In the genomic region with DNA sequence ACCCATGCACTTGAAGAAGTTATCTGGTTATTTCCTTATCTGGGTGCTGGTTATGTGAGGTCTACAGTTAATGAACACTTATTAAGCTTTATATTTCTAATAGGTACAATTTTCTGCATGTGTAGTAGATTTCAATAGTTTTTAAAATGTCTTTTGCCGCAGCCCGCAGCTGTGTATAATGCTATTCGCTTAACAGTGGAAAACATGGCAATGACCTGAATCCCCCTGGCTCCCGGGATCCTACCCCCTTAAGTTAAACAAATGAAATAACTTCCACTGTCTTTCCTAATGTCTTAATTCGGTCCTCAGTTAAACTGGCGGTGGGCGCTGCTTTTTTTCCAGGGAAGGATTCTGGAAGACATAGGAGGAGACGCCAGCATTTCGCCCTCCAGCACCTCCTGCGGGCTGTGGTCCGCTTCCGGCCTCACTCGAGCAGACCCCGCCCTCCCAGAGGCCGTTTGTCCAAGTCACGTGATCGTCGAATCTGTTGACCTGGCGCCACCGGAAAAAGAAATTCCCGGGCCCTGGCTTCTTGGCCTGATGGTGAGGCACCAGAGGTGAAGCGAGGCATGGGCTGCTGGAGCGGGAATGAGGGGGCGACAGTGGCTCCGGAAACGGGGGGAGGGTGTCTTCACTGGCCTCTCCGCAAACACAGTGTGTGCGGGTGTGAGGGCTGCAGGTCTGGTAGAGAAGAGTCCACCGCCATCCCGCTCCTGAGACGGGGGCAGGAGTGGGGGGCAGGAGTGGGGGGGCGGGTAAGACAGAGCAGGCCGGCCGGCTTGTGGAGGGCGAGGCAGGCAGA, we compare ENCODE assay signal across 1 cellular context.
TF ChIP-seq lines count a peak whose summit lies in the region.

No MANE protein-coding gene starts in this region.

TF ChIP-seq in A549, 52 proteins besides CTCF, POLR2A, EP300 and RAD21 (continued from another document):
- TF ChIP-seq PBX3 (IDR thresholded peaks at IDR 0.05): 0 out of 2 replicates have a peak, but pooled peaks have one; percentile 29
- no peak for TF ChIP-seq RNF2 (IDR thresholded peaks at IDR 0.05; ENCODE audit: borderline replicate concordance, low read depth)
- no peak for TF ChIP-seq EHMT2 (IDR thresholded peaks at IDR 0.05; ENCODE audit: low read depth)
- TF ChIP-seq, protein P1, sequence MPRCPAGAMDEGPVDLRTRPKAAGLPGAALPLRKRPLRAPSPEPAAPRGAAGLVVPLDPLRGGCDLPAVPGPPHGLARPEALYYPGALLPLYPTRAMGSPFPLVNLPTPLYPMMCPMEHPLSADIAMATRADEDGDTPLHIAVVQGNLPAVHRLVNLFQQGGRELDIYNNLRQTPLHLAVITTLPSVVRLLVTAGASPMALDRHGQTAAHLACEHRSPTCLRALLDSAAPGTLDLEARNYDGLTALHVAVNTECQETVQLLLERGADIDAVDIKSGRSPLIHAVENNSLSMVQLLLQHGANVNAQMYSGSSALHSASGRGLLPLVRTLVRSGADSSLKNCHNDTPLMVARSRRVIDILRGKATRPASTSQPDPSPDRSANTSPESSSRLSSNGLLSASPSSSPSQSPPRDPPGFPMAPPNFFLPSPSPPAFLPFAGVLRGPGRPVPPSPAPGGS (IDR thresholded peaks at IDR 0.05): peak; percentile 88; the same call in 2 of the 3 replicates
- no peak for TF ChIP-seq CEBPB (IDR thresholded peaks at IDR 0.05)
- TF ChIP-seq MYC (IDR thresholded peaks at IDR 0.05; ENCODE audit: borderline replicate concordance, low read length): 0 out of 2 replicates have a peak, but pooled peaks have one; percentile 18
- 0 out of 2 replicates have a peak, but pooled peaks have one; percentile 11 for TF ChIP-seq HOXB13 (CRISPR knock-in tag; IDR thresholded peaks at IDR 0.05; ENCODE audit: low read depth)
- TF ChIP-seq HDAC2 (IDR thresholded peaks at IDR 0.05): 0 out of 2 replicates have a peak, but pooled peaks have one; percentile 16
- no peak for TF ChIP-seq ATOH8 (CRISPR knock-in tag; IDR thresholded peaks at IDR 0.05; ENCODE audit: low read depth)
- no peak for TF ChIP-seq BHLHE40 (IDR thresholded peaks at IDR 0.05; ENCODE audit: low read depth, low read length)
